In genomic region chr1:99647460-99647859, GRCh38 we compare ENCODE assay signal across 11 cellular contexts. TPM values are rescaled to one million over a fixed set of nuclear protein-coding genes. Genes with fewer than 3 reads are reported as not detected.
A peak's percentile ranks its signal among the peaks of the same experiment; 100 is the strongest.
DNase-seq lines count a peak whose midpoint lies in the region; ATAC-seq and TF ChIP-seq lines count a peak whose summit lies in the region.
"Had no signal": no experiment of that assay in that cellular context is flagged by ENCODE, and none has a peak within 500 bp of the region (broad histone marks: within the 10 kb centered on the region; RNA-seq: fewer than 3 reads in every experiment).

No MANE protein-coding gene starts in this region.

- H3K27ac Mint-ChIP-seq in osteocyte (ENCODE audit: unreplicated experiment), result peak overlapping the region; percentile 79

- DNase-seq in AG04449 (ENCODE audit: low read depth, low spot score) (no peak), adipocyte (ENCODE audit: low read depth) (no peak), left cardiac atrium (peak; percentile 34), osteocyte (ENCODE audit: extremely low spot score, unreplicated experiment) (no peak), HUDEP-2 (lab: John Stamatoyannopoulos, UW; ENCODE audit: unreplicated experiment in 76 of 76) (no peak)
- no peak for DNase-seq in activated effector memory CD4-positive, alpha-beta T cell treated with anti-CD3 and anti-CD28 coated beads, Interleukin-2, amount 50 U/mL, for 16 hours
- DNase-seq: GOT3; stimulated activated naive CD4-positive, alpha-beta T cell had no signal

- no peaks in the 10 kb centered on the region for H3K27me3 ChIP-seq in adipocyte (replicated peaks; ENCODE audit: control insufficient read depth, insufficient read depth, low read length)

- peak overlapping the region; percentile 94 for H3K9ac ChIP-seq in adipocyte (ENCODE audit: low read length)
- H3K9ac ChIP-seq: KMS-11 had no signal

- H3K9me3 ChIP-seq in adipocyte (ENCODE audit: control insufficient read depth, low read length), result no peaks in the 10 kb centered on the region

- peaks cover 6% of the 10 kb centered on the region for H3K36me3 ChIP-seq in adipocyte (ENCODE audit: control insufficient read depth, insufficient read depth, low read length, severe bottlenecking)

- POLR2A ChIA-PET in AG04449 (lab: Yijun Ruan, JAX), result no interaction called here

- H3K4me3 ChIP-seq in AG04449 (ENCODE audit: low read depth, low read length) (peak overlapping the region; percentile 60), adipocyte (ENCODE audit: low read length) (peak overlapping the region; percentile 88)

- CTCF ChIA-PET in AG04449 (lab: Yijun Ruan, JAX), result interaction anchor here (1.4 kb wide), 1 partner anchor 38 kb away, joined by 3 read pairs; no protein-coding TSS in a partner anchor

- H3K4me1 Mint-ChIP-seq in osteocyte (ENCODE audit: unreplicated experiment), result peaks cover 33% of the 10 kb centered on the region

- H3K4me1 ChIP-seq in adipocyte (ENCODE audit: control insufficient read depth, insufficient read depth, low read length), result peaks cover 55% of the 10 kb centered on the region

- ATAC-seq in left cardiac atrium, result peak; percentile 45 to 53
- no peak for ATAC-seq in GM18858 (IDR thresholded peaks at IDR 0.05; ENCODE audit: unreplicated experiment)
- no peak for ATAC-seq in GM18868 (IDR thresholded peaks at IDR 0.05; ENCODE audit: unreplicated experiment)

- H3K36me3 Mint-ChIP-seq in osteocyte (ENCODE audit: unreplicated experiment), result no peaks in the 10 kb centered on the region

- no peaks in the 10 kb centered on the region for H3K9me3 Mint-ChIP-seq in osteocyte (ENCODE audit: unreplicated experiment)

- peak overlapping the region; percentile 76 for H3K4me3 Mint-ChIP-seq in osteocyte (ENCODE audit: unreplicated experiment)

- no peaks in the 10 kb centered on the region for H3K27me3 Mint-ChIP-seq in osteocyte (ENCODE audit: unreplicated experiment)

- intact Hi-C loops in left cardiac atrium (cut with DNase I), result loop anchor here in 1 of 2 donors (5.0 kb wide), 3 partner anchors 40 to 115 kb away; no protein-coding TSS in a partner anchor

- TF ChIP-seq CTCF in AG04449 (IDR thresholded peaks at IDR 0.05; ENCODE audit: insufficient read depth, low read length, missing control alignments) (no peak), osteocyte (IDR thresholded peaks at IDR 0.05) (no peak)

RNA-seq across cellular contexts. Expression of gene PALMD, which starts 1.5 kb away (rescaled TPM):
- total RNA-seq in left cardiac atrium (100 to 1,000 TPM in 1 of 2 donors, 10 to 100 TPM in 1; 80.7 to 104 TPM), osteocyte (7.0 and 8.6 TPM in 2 replicates)

Comparison
In these comparisons a context has a peak if more than half of its experiments do, and no peak if none do; other contexts are left out.
1. ATAC-seq: peak in left cardiac atrium (2 of 2); none in GM18858 (single experiment) and GM18868 (single experiment).